In the genomic region with DNA sequence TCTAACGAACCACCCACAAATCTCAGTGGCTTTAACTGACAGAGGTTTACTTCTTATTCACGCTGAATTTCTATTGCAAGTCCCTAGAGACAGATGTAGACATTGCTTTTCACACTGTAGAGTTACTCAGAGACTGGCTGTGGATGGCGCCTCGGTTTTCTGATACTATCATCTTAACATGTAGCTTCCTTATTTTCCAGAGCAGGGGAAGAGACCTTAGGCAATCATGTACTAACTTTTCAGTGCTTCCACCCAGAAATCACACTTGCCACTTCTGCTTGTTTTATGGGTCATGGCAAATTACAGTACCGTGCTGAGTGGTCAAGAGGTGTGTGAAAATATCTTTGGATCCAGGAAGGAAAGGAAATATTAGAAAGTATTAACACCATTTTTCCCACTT, we compare ENCODE assay signal across 17 cellular contexts.
"Had no signal": no experiment of that assay in that cellular context is flagged by ENCODE, and none has a peak within 500 bp of the region (broad histone marks: within the 10 kb centered on the region; RNA-seq: fewer than 3 reads in every experiment).

No MANE protein-coding gene starts in this region.

- H3K4me1 ChIP-seq: tibial artery had no signal

- H3K4me3 Mint-ChIP-seq: activated naive CD4-positive, alpha-beta T cell treated with anti-CD3 and anti-CD28 coated beads for 36 hours; activated naive CD8-positive, alpha-beta T cell treated with anti-CD3 and anti-CD28 coated beads, Interleukin-2, amount 50 U/mL, for 24 hours; immature natural killer cell; naive B cell had no signal

- ATAC-seq: activated CD4-positive, CD25-positive, alpha-beta regulatory T cell treated with anti-CD3 and anti-CD28 coated beads, Interleukin-2, amount 50 U/mL, for 24 hours; activated naive CD8-positive, alpha-beta T cell treated with anti-CD3 and anti-CD28 coated beads, Interleukin-2, amount 50 U/mL, for 24 hours had no signal

- H3K36me3 ChIP-seq: ovary, tibial artery had no signal

- H3K4me3 ChIP-seq: ovary, skin epidermis, tibial artery had no signal

- H3K4me1 Mint-ChIP-seq: activated naive CD8-positive, alpha-beta T cell treated with anti-CD3 and anti-CD28 coated beads, Interleukin-2, amount 50 U/mL, for 24 hours; immature natural killer cell; naive B cell had no signal

- H3K9me3 ChIP-seq: ovary, tibial artery had no signal

- DNase-seq: activated naive CD4-positive, alpha-beta T cell treated with anti-CD3 and anti-CD28 coated beads for 36 hours; activated naive CD8-positive, alpha-beta T cell treated with anti-CD3 and anti-CD28 coated beads, Interleukin-2, amount 50 U/mL, for 24 hours; activated T-cell treated with anti-CD3 and anti-CD28 coated beads for 4 hours; aorta; cerebellar nuclear complex; effector CD8-positive, alpha-beta T cell; foreskin fibroblast; glutamatergic neuron; immature natural killer cell; naive B cell; ovary; stimulated activated CD4-positive, alpha-beta T cell treated with anti-CD3 and anti-CD28 coated beads, Interleukin-15, amount 100 ng/mL, for 24 hours; stimulated activated CD4-positive, alpha-beta T cell treated with anti-CD3 and anti-CD28 coated beads, Interleukin-4, amount 100 ng/mL, for 1 hour; stimulated activated naive CD4-positive, alpha-beta T cell had no signal

- H3K27ac Mint-ChIP-seq: activated naive CD4-positive, alpha-beta T cell treated with anti-CD3 and anti-CD28 coated beads for 36 hours; activated naive CD8-positive, alpha-beta T cell treated with anti-CD3 and anti-CD28 coated beads, Interleukin-2, amount 50 U/mL, for 24 hours; immature natural killer cell had no signal

- H3K36me3 Mint-ChIP-seq: immature natural killer cell, naive B cell had no signal

- H3K27me3 ChIP-seq: ovary, tibial artery had no signal

- H3K27ac ChIP-seq: ovary, skin epidermis, tibial artery had no signal

- H3K9me3 Mint-ChIP-seq: activated naive CD4-positive, alpha-beta T cell treated with anti-CD3 and anti-CD28 coated beads for 36 hours; activated naive CD8-positive, alpha-beta T cell treated with anti-CD3 and anti-CD28 coated beads, Interleukin-2, amount 50 U/mL, for 24 hours; immature natural killer cell; naive B cell had no signal
